In genomic region chr16:68086336-68086821, GRCh38 we compare ENCODE assay signal across 8 cellular contexts. TPM values are rescaled to one million over a fixed set of nuclear protein-coding genes. Genes with fewer than 3 reads are reported as not detected.
DNase-seq lines count a peak whose midpoint lies in the region; ATAC-seq and TF ChIP-seq lines count a peak whose summit lies in the region.

No MANE protein-coding gene starts in this region.

- no peaks in the 10 kb centered on the region for H3F3A ChIP-seq in OCI-LY1 (ENCODE audit: insufficient read depth, low read length)

- peaks cover 25% of the 10 kb centered on the region for H3K4me1 ChIP-seq in cardiac muscle cell (ENCODE audit: low read depth)
- peaks cover 59% of the 10 kb centered on the region for H3K4me1 ChIP-seq in OCI-LY1 (ENCODE audit: insufficient read depth, low read length, severe bottlenecking)
- peaks cover 60% of the 10 kb centered on the region for H3K4me1 ChIP-seq in mononuclear cell (ENCODE audit: insufficient read depth, low read length)

- ATAC-seq in HG02973 (IDR thresholded peaks at IDR 0.05; ENCODE audit: unreplicated experiment) (no peak), GM21528 (IDR thresholded peaks at IDR 0.05; ENCODE audit: low FRiP score, unreplicated experiment) (no peak), HG03342 (IDR thresholded peaks at IDR 0.05; ENCODE audit: unreplicated experiment) (no peak)

- H3K36me3 ChIP-seq in cardiac muscle cell (no peaks in the 10 kb centered on the region), OCI-LY1 (ENCODE audit: insufficient read depth, low read length) (no peaks in the 10 kb centered on the region)

- intact Hi-C loops in cardiac septum (cut with DNase I), result no loop called here

- H3K4me3 ChIP-seq in cardiac muscle cell (peak overlapping the region; percentile 81), OCI-LY1 (ENCODE audit: low read depth, low read length, poor library complexity, severe bottlenecking) (peak overlapping the region; percentile 94), mononuclear cell (ENCODE audit: low read length) (peak overlapping the region; percentile 92)

- no peak for TF ChIP-seq CTCF in cardiac muscle cell (IDR thresholded peaks at IDR 0.05; ENCODE audit: low read depth, low read length)
- no peak for TF ChIP-seq CTCF in OCI-LY1 (IDR thresholded peaks at IDR 0.05; ENCODE audit: low read length)

- H3K27ac ChIP-seq in cardiac muscle cell (peak overlapping the region; percentile 88), OCI-LY1 (ENCODE audit: low read depth, low read length, poor library complexity, severe bottlenecking) (peak overlapping the region; percentile 76), cingulate gyrus (ENCODE audit: low read depth, low read length) (peak overlapping the region; percentile 85)

- peaks cover 52% of the 10 kb centered on the region for H3K79me2 ChIP-seq in OCI-LY1 (ENCODE audit: insufficient read depth, low read length)

- no peaks in the 10 kb centered on the region for H3K9me3 ChIP-seq in cardiac muscle cell (ENCODE audit: low read depth)
- no peaks in the 10 kb centered on the region for H3K9me3 ChIP-seq in OCI-LY1 (ENCODE audit: low read length)
- H3K9me3 ChIP-seq in mononuclear cell (ENCODE audit: low read depth, low read length), result no peaks in the 10 kb centered on the region

- peak; percentile 33 to 53 for DNase-seq in cardiac muscle cell (ENCODE audit: low read depth in 1 of 2, low spot score in 1 of 2)
- no peak for DNase-seq in cardiac septum (ENCODE audit: low spot score)

- H3K27me3 ChIP-seq in cardiac muscle cell (no peaks in the 10 kb centered on the region), OCI-LY1 (ENCODE audit: insufficient read depth, low read length) (no peaks in the 10 kb centered on the region), mononuclear cell (ENCODE audit: insufficient read depth, low read length) (no peaks in the 10 kb centered on the region)

- H3K4me2 ChIP-seq in OCI-LY1 (ENCODE audit: low read length), result peak overlapping the region; percentile 93

- H3K9me2 ChIP-seq in OCI-LY1 (ENCODE audit: low read depth, low read length), result no peaks in the 10 kb centered on the region

- peak overlapping the region; percentile 84 for H3K9ac ChIP-seq in OCI-LY1 (ENCODE audit: low read length)

- no peaks in the 10 kb centered on the region for H4K20me1 ChIP-seq in OCI-LY1 (ENCODE audit: insufficient read depth, low read length)

- no peak overlapping the region for H2AFZ ChIP-seq in OCI-LY1 (ENCODE audit: low read length)

RNA-seq across cellular contexts. Expression of gene NFATC3, which starts 1.2 kb away (rescaled TPM):
- total RNA-seq in cardiac muscle cell (21.8 and 26.2 TPM in 2 replicates), cardiac septum (22.9 TPM), mononuclear cell (153 TPM)
- polyA plus RNA-seq in cardiac muscle cell, result 13.6 and 16.1 TPM in 2 replicates
